1 cellular context compared by ENCODE assay signal in genomic region chr9:71769175-71770165, GRCh38.
TF ChIP-seq lines count a peak whose summit lies in the region.

No MANE protein-coding gene starts in this region.

TF ChIP-seq in HepG2, 621 proteins besides CTCF, POLR2A, EP300 and RAD21 (continued from another document and continues in another):
- TF ChIP-seq MLX (CRISPR knock-in tag; IDR thresholded peaks at IDR 0.05) (no peak), SNAI1 (CRISPR knock-in tag; IDR thresholded peaks at IDR 0.05; ENCODE audit: borderline replicate concordance) (no peak), ZNF256 (CRISPR knock-in tag; conservative IDR thresholded peaks at IDR 0.05) (no peak), ZNF740 (CRISPR knock-in tag; IDR thresholded peaks at IDR 0.05) (no peak), ZSCAN12 (CRISPR knock-in tag; IDR thresholded peaks at IDR 0.05) (no peak), SPEN (CRISPR knock-in tag; IDR thresholded peaks at IDR 0.05; ENCODE audit: low read depth) (no peak; the same call in 1 of the 2 replicates), NFIB (CRISPR knock-in tag; IDR thresholded peaks at IDR 0.05; ENCODE audit: borderline replicate concordance) (no peak), ZNF605 (CRISPR knock-in tag; IDR thresholded peaks at IDR 0.05) (no peak), DR1 (CRISPR knock-in tag; IDR thresholded peaks at IDR 0.05) (no peak), PREB (CRISPR knock-in tag; IDR thresholded peaks at IDR 0.05) (no peak), TRIM24 (CRISPR knock-in tag; IDR thresholded peaks at IDR 0.05) (no peak), TOE1 (CRISPR knock-in tag; IDR thresholded peaks at IDR 0.05) (no peak), KLF9 (CRISPR knock-in tag; IDR thresholded peaks at IDR 0.05; ENCODE audit: low read depth) (no peak), ZGPAT (CRISPR knock-in tag; IDR thresholded peaks at IDR 0.05) (no peak), ZNF7 (CRISPR knock-in tag; IDR thresholded peaks at IDR 0.05) (no peak), HMG20B (CRISPR knock-in tag; conservative IDR thresholded peaks at IDR 0.05) (no peak), RCOR2 (CRISPR knock-in tag; IDR thresholded peaks at IDR 0.05) (no peak), ARID5B (CRISPR knock-in tag; IDR thresholded peaks at IDR 0.05) (0 out of 2 replicates have a peak, but pooled peaks have one; percentile 17), HNRNPH1 (optimal IDR thresholded peaks at IDR 0.05; ENCODE audit: low read depth, low read length) (no peak), ZNF280B (CRISPR knock-in tag; IDR thresholded peaks at IDR 0.05; ENCODE audit: borderline replicate concordance) (peak; percentile 33; the same call in 1 of the 2 replicates), DZIP1 (CRISPR knock-in tag; IDR thresholded peaks at IDR 0.05) (0 out of 2 replicates have a peak, but pooled peaks have one; percentile 18), PAX8 (CRISPR knock-in tag; IDR thresholded peaks at IDR 0.05; ENCODE audit: borderline replicate concordance) (no peak; the same call in 1 of the 2 replicates), ZNF180 (CRISPR knock-in tag; IDR thresholded peaks at IDR 0.05; ENCODE audit: borderline replicate concordance, low read depth) (no peak), PHF8 (CRISPR knock-in tag; IDR thresholded peaks at IDR 0.05) (no peak), EED (CRISPR knock-in tag; IDR thresholded peaks at IDR 0.05) (peak; percentile 88), BATF2 (CRISPR knock-in tag; IDR thresholded peaks at IDR 0.05) (no peak), ZNF883 (CRISPR knock-in tag; IDR thresholded peaks at IDR 0.05; ENCODE audit: not compliant biosample characterization) (no peak), IKZF1 (IDR thresholded peaks at IDR 0.05) (no peak), SRSF9 (IDR thresholded peaks at IDR 0.05; ENCODE audit: borderline replicate concordance, insufficient read depth, low read depth, low read length, poor library complexity, severe bottlenecking) (no peak), ZNF556 (CRISPR knock-in tag; IDR thresholded peaks at IDR 0.05; ENCODE audit: borderline replicate concordance) (no peak), ATRX (CRISPR knock-in tag; IDR thresholded peaks at IDR 0.05; ENCODE audit: borderline replicate concordance) (no peak), ZNF558 (CRISPR knock-in tag; IDR thresholded peaks at IDR 0.05; ENCODE audit: borderline replicate concordance) (no peak), GMEB2 (CRISPR knock-in tag; IDR thresholded peaks at IDR 0.05; ENCODE audit: low read depth) (no peak), THRA (CRISPR knock-in tag; IDR thresholded peaks at IDR 0.05; ENCODE audit: borderline replicate concordance) (no peak), ZNF143 (CRISPR knock-in tag; IDR thresholded peaks at IDR 0.05) (0 out of 2 replicates have a peak, but pooled peaks have one; percentile 32), HNRNPLL (IDR thresholded peaks at IDR 0.05; ENCODE audit: low read depth, low read length, poor library complexity, severe bottlenecking) (peak; percentile 35), RNF2 (conservative IDR thresholded peaks at IDR 0.05; ENCODE audit: low read depth) (no peak), ZNF746 (CRISPR knock-in tag; IDR thresholded peaks at IDR 0.05) (no peak; the same call in 1 of the 2 replicates), CC2D1A (CRISPR knock-in tag; IDR thresholded peaks at IDR 0.05) (no peak), ZBTB10 (CRISPR knock-in tag; IDR thresholded peaks at IDR 0.05; ENCODE audit: borderline replicate concordance) (0 out of 2 replicates have a peak, but pooled peaks have one; percentile 36), CCAR2 (optimal IDR thresholded peaks at IDR 0.05; ENCODE audit: low read depth, low read length) (no peak), MAFF (IDR thresholded peaks at IDR 0.05; ENCODE audit: low read depth, low read length) (no peak), ZNF205 (CRISPR knock-in tag; IDR thresholded peaks at IDR 0.05) (no peak), TGIF2 (CRISPR knock-in tag; IDR thresholded peaks at IDR 0.05) (no peak)
